In the genomic region with DNA sequence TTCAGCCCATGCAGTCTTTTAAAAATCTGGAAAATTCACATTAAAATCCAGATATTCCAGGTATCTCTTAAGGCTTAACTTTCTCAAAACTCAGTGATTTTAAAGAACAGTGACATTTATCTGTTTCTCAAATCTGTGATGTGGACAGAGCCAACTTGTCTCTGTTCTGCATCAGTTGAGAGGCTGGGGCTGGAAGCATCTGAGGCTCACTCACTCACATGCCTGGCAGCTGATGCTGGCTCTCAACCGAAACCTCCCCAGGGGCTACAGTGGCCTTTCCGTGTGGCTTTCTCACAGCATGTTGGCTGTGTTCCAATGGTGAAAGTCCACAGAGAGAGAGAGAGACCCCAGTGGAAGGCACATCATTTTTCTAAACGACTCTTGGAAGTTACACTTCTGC, we compare ENCODE assay signal across 23 cellular contexts. TPM values are rescaled to one million over a fixed set of nuclear protein-coding genes. Genes with fewer than 3 reads are reported as not detected.
A peak's percentile ranks its signal among the peaks of the same experiment; 100 is the strongest.
DNase-seq lines count a peak whose midpoint lies in the region; ATAC-seq and TF ChIP-seq lines count a peak whose summit lies in the region.
"Had no signal": no experiment of that assay in that cellular context is flagged by ENCODE, and none has a peak within 500 bp of the region (broad histone marks: within the 10 kb centered on the region; RNA-seq: fewer than 3 reads in every experiment).

No MANE protein-coding gene starts in this region.

- TF ChIP-seq CTCF in SK-N-SH (IDR thresholded peaks at IDR 0.05) (no peak), glutamatergic neuron (IDR thresholded peaks at IDR 0.05; ENCODE audit: partially characterized antibody, unreplicated experiment) (no peak), GM10248 (IDR thresholded peaks at IDR 0.05; ENCODE audit: control extremely low read depth, extremely low read depth, low read depth, missing control alignments) (no peak)
- TF ChIP-seq CTCF in activated CD8-positive, alpha-beta T cell treated with anti-CD3 and anti-CD28 coated beads for 36 hours (IDR thresholded peaks at IDR 0.05), result no peak

- H3K4me3 ChIP-seq in SK-N-SH (ENCODE audit: low read depth in 2 of 2, low read length in 1 of 2), result no peak overlapping the region
- H3K4me3 ChIP-seq: ascending aorta, gastrocnemius medialis, lung, upper lobe of left lung had no signal

- no peaks in the 10 kb centered on the region for H3K27me3 Mint-ChIP-seq in glutamatergic neuron (ENCODE audit: unreplicated experiment)
- H3K27me3 Mint-ChIP-seq in stimulated activated naive B cell treated with anti-CD40 and anti-IgM and Interleukin-4, amounts not matched to agents 10 μg/mL and 1 μg/mL and 100 μg/mL, for 72 hours, result no peaks in the 10 kb centered on the region
- no peaks in the 10 kb centered on the region for H3K27me3 Mint-ChIP-seq in activated CD8-positive, alpha-beta T cell treated with anti-CD3 and anti-CD28 coated beads for 36 hours
- H3K27me3 Mint-ChIP-seq: activated naive CD4-positive, alpha-beta T cell treated with anti-CD3 and anti-CD28 coated beads, Interleukin-2, amount 50 U/mL, for 24 hours had no signal

- WGBS in SK-N-SH (ENCODE audit: low lambda C conversion rate), result 28% methylated on average over 3 of the region's 3 CpGs

- no peak overlapping the region; a peak in 1 of 4 replicates for H3K27ac ChIP-seq in SK-N-SH (ENCODE audit: low read depth in 2 of 2, low read length in 1 of 2)
- H3K27ac ChIP-seq: ascending aorta, gastrocnemius medialis, upper lobe of left lung had no signal

- H3K9me3 ChIP-seq in SK-N-SH, result no peaks in the 10 kb centered on the region
- H3K9me3 ChIP-seq: ascending aorta, gastrocnemius medialis, upper lobe of left lung had no signal

- no peaks in the 10 kb centered on the region for H3F3A ChIP-seq in SK-N-SH (replicated peaks; ENCODE audit: insufficient read depth)

- no peaks in the 10 kb centered on the region for H3K9me2 ChIP-seq in SK-N-SH

- no peak for TF ChIP-seq RAD21 in SK-N-SH (IDR thresholded peaks at IDR 0.05; ENCODE audit: low read length)

- CTCF ChIA-PET in SK-N-SH (lab: Yijun Ruan, JAX), result interaction anchor here (0.7 to 1.7 kb wide), 4 partner anchors 16 to 376 kb away, joined by 3 to 4 read pairs (median 4); a partner anchor contains a TSS
- CTCF ChIA-PET in activated CD8-positive, alpha-beta T cell treated with anti-CD3 and anti-CD28 coated beads for 36 hours (lab: Charles Lee), result interaction anchor here (1.0 kb wide), 1 partner anchor 220 kb away, joined by 3 read pairs; no protein-coding TSS in a partner anchor
- CTCF ChIA-PET in GM10248 (lab: Yijun Ruan, JAX), result no interaction called here

- no peak overlapping the region for H3K9ac ChIP-seq in SK-N-SH

- no peak overlapping the region for H2AFZ ChIP-seq in SK-N-SH (ENCODE audit: low read depth)

- POLR2A ChIA-PET in SK-N-SH (lab: Yijun Ruan, JAX) (interaction anchor here (0.6 kb wide), 1 partner anchor 33 kb away, joined by 5 read pairs; no protein-coding TSS in a partner anchor), GM10248 (lab: Yijun Ruan, JAX) (no interaction called here)
- POLR2A ChIA-PET in activated CD8-positive, alpha-beta T cell treated with anti-CD3 and anti-CD28 coated beads for 36 hours (lab: Charles Lee), result no interaction called here

- no peaks in the 10 kb centered on the region for H3K27me3 ChIP-seq in SK-N-SH (ENCODE audit: insufficient read depth)
- H3K27me3 ChIP-seq: ascending aorta, gastrocnemius medialis, upper lobe of left lung had no signal

- ATAC-seq in stimulated activated naive B cell treated with anti-CD40 and anti-IgM and Interleukin-4, amounts not matched to agents 10 μg/mL and 1 μg/mL and 100 μg/mL, for 72 hours (replicated peaks), result peak; percentile 43 to 77
- no peak for ATAC-seq in activated CD8-positive, alpha-beta T cell treated with anti-CD3 and anti-CD28 coated beads for 36 hours
- ATAC-seq: gastrocnemius medialis, Right ventricle myocardium inferior had no signal

- no peaks in the 10 kb centered on the region for H3K79me2 ChIP-seq in SK-N-SH (ENCODE audit: insufficient read depth)

- no peaks in the 10 kb centered on the region for H3K36me3 Mint-ChIP-seq in glutamatergic neuron (ENCODE audit: unreplicated experiment)
- no peaks in the 10 kb centered on the region for H3K36me3 Mint-ChIP-seq in stimulated activated naive B cell treated with anti-CD40 and anti-IgM and Interleukin-4, amounts not matched to agents 10 μg/mL and 1 μg/mL and 100 μg/mL, for 72 hours
- H3K36me3 Mint-ChIP-seq in activated CD8-positive, alpha-beta T cell treated with anti-CD3 and anti-CD28 coated beads for 36 hours (ENCODE audit: low read depth), result no peaks in the 10 kb centered on the region
- H3K36me3 Mint-ChIP-seq: activated naive CD4-positive, alpha-beta T cell treated with anti-CD3 and anti-CD28 coated beads, Interleukin-2, amount 50 U/mL, for 24 hours had no signal

- H4K20me1 ChIP-seq in SK-N-SH (ENCODE audit: insufficient read depth), result no peaks in the 10 kb centered on the region

- no peak overlapping the region for H3K27ac Mint-ChIP-seq in glutamatergic neuron (ENCODE audit: unreplicated experiment)
- H3K27ac Mint-ChIP-seq in stimulated activated naive B cell treated with anti-CD40 and anti-IgM and Interleukin-4, amounts not matched to agents 10 μg/mL and 1 μg/mL and 100 μg/mL, for 72 hours, result no peak overlapping the region
- no peak overlapping the region for H3K27ac Mint-ChIP-seq in activated CD8-positive, alpha-beta T cell treated with anti-CD3 and anti-CD28 coated beads for 36 hours
- H3K27ac Mint-ChIP-seq: activated CD4-positive, alpha-beta T cell treated with anti-CD3 and anti-CD28 coated beads, Interleukin-2, amount 10 ng/mL, durations not matched to agents 7 days and 5 days; activated naive CD4-positive, alpha-beta T cell treated with anti-CD3 and anti-CD28 coated beads, Interleukin-2, amount 50 U/mL, for 24 hours had no signal

- no peak for TF ChIP-seq EP300 in SK-N-SH (IDR thresholded peaks at IDR 0.05; ENCODE audit: borderline replicate concordance in 1 of 2, low read depth in 1 of 2, low read length in 1 of 2)

- H3K4me1 ChIP-seq in SK-N-SH (ENCODE audit: control insufficient read depth in 1 of 2, insufficient read depth in 2 of 2, low read depth in 1 of 2, low read length in 1 of 2), result peaks cover 0 to 24% of the 10 kb centered on the region in 2 experiments; a peak in 2 of 4 replicates
- H3K4me1 ChIP-seq: gastrocnemius medialis, upper lobe of left lung had no signal

- peak; percentile 36 for DNase-seq in NCI-H345 (lab: John Stamatoyannopoulos, UW)
- DNase-seq in NCI-H345 treated with DMSO at 0.1 percent for 48 hours (lab: John Stamatoyannopoulos, UW; ENCODE audit: unreplicated experiment), result no peak
- peak; percentile 57 for DNase-seq in SK-N-SH
- peak; percentile 77 for DNase-seq in glutamatergic neuron
- DNase-seq in stimulated activated naive B cell treated with anti-CD40 and anti-IgM and Interleukin-4, amounts not matched to agents 10 μg/mL and 1 μg/mL and 100 μg/mL, for 72 hours, result no peak
- DNase-seq in cerebellar cortex (ENCODE audit: low spot score), result no peak
- no peak for DNase-seq in activated CD8-positive, alpha-beta T cell treated with anti-CD3 and anti-CD28 coated beads for 36 hours
- no peak for DNase-seq in GM10248 (ENCODE audit: extremely low spot score)
- DNase-seq: activated CD4-positive, alpha-beta T cell treated with anti-CD3 and anti-CD28 coated beads, Interleukin-2, amount 10 ng/mL, durations not matched to agents 7 days and 5 days; erythroblast; gastrocnemius medialis; kidney; NCI-H2029 treated with DMSO at 0.1 percent for 48 hours; NCI-H524 treated with DMSO at 0.1 percent for 48 hours; nucleus accumbens; right cardiac atrium; upper lobe of left lung had no signal

- no peak overlapping the region for H3K4me3 Mint-ChIP-seq in glutamatergic neuron (ENCODE audit: unreplicated experiment)
- no peak overlapping the region for H3K4me3 Mint-ChIP-seq in stimulated activated naive B cell treated with anti-CD40 and anti-IgM and Interleukin-4, amounts not matched to agents 10 μg/mL and 1 μg/mL and 100 μg/mL, for 72 hours
- no peak overlapping the region for H3K4me3 Mint-ChIP-seq in activated CD8-positive, alpha-beta T cell treated with anti-CD3 and anti-CD28 coated beads for 36 hours
- H3K4me3 Mint-ChIP-seq: activated CD4-positive, alpha-beta T cell treated with anti-CD3 and anti-CD28 coated beads, Interleukin-2, amount 10 ng/mL, durations not matched to agents 7 days and 5 days; activated naive CD4-positive, alpha-beta T cell treated with anti-CD3 and anti-CD28 coated beads, Interleukin-2, amount 50 U/mL, for 24 hours; central memory CD8-positive, alpha-beta T cell had no signal

- H3K4me2 ChIP-seq in SK-N-SH, result no peak overlapping the region

- H3K36me3 ChIP-seq in SK-N-SH (replicated peaks in 1 of 2; ENCODE audit: control insufficient read depth in 1 of 2, insufficient read depth in 2 of 2, low read length in 1 of 2), result no peaks in the 10 kb centered on the region
- H3K36me3 ChIP-seq: ascending aorta, gastrocnemius medialis, upper lobe of left lung had no signal

- intact Hi-C loops in activated CD8-positive, alpha-beta T cell treated with anti-CD3 and anti-CD28 coated beads for 36 hours (cut with micrococcal nuclease), result no loop called here

- H3K9me3 Mint-ChIP-seq in glutamatergic neuron (ENCODE audit: unreplicated experiment), result peaks cover 3% of the 10 kb centered on the region
- H3K9me3 Mint-ChIP-seq in stimulated activated naive B cell treated with anti-CD40 and anti-IgM and Interleukin-4, amounts not matched to agents 10 μg/mL and 1 μg/mL and 100 μg/mL, for 72 hours, result no peaks in the 10 kb centered on the region
- no peaks in the 10 kb centered on the region for H3K9me3 Mint-ChIP-seq in activated CD8-positive, alpha-beta T cell treated with anti-CD3 and anti-CD28 coated beads for 36 hours
- H3K9me3 Mint-ChIP-seq: activated CD4-positive, alpha-beta T cell treated with anti-CD3 and anti-CD28 coated beads, Interleukin-2, amount 10 ng/mL, durations not matched to agents 7 days and 5 days; activated naive CD4-positive, alpha-beta T cell treated with anti-CD3 and anti-CD28 coated beads, Interleukin-2, amount 50 U/mL, for 24 hours; central memory CD8-positive, alpha-beta T cell had no signal

- H3K4me1 Mint-ChIP-seq in glutamatergic neuron (ENCODE audit: low read depth, unreplicated experiment), result peaks cover 35% of the 10 kb centered on the region
- peaks cover 8 to 36% of the 10 kb centered on the region in 2 donors for H3K4me1 Mint-ChIP-seq in stimulated activated naive B cell treated with anti-CD40 and anti-IgM and Interleukin-4, amounts not matched to agents 10 μg/mL and 1 μg/mL and 100 μg/mL, for 72 hours
- H3K4me1 Mint-ChIP-seq in activated CD8-positive, alpha-beta T cell treated with anti-CD3 and anti-CD28 coated beads for 36 hours (ENCODE audit: low read depth), result no peaks in the 10 kb centered on the region
- H3K4me1 Mint-ChIP-seq: activated CD4-positive, alpha-beta T cell treated with anti-CD3 and anti-CD28 coated beads, Interleukin-2, amount 10 ng/mL, durations not matched to agents 7 days and 5 days; activated naive CD4-positive, alpha-beta T cell treated with anti-CD3 and anti-CD28 coated beads, Interleukin-2, amount 50 U/mL, for 24 hours; central memory CD8-positive, alpha-beta T cell had no signal

TF ChIP-seq in SK-N-SH, 30 proteins besides CTCF, POLR2A, EP300 and RAD21 (continues in another document):
- peak; percentile 60 for TF ChIP-seq GATA2 (CRISPR knock-in tag; IDR thresholded peaks at IDR 0.05)

RNA-seq across cellular contexts. Expression of a gene that starts 53.5 kb away (rescaled TPM):
- polyA plus RNA-seq in SK-N-SH (2012; rRNA removed), result 27.8 and 30.8 TPM in 2 replicates
- 17.3 and 22.9 TPM in 2 replicates for polyA plus RNA-seq in SK-N-SH (2012; cell fraction: cytosol; rRNA removed)
- 48.2 and 60.5 TPM in 2 replicates for polyA plus RNA-seq in SK-N-SH (2012; cell fraction: nucleus; rRNA removed)
- total RNA-seq in glutamatergic neuron (ENCODE audit: unreplicated experiment), result 0.25 TPM
- not detected for total RNA-seq in activated CD8-positive, alpha-beta T cell treated with anti-CD3 and anti-CD28 coated beads for 36 hours
- total RNA-seq: activated CD4-positive, alpha-beta T cell treated with anti-CD3 and anti-CD28 coated beads, Interleukin-2, amount 10 ng/mL, durations not matched to agents 7 days and 5 days; ascending aorta; T-helper 1 cell treated with Interleukin-12 subunit alpha and Interleukin-12 subunit beta and Interleukin-4 antibody, amounts not matched to agents 30 ng/mL and 1 ng/mL, for 36 hours had no signal

Comparison
In these comparisons a context has a peak if more than half of its experiments do, and no peak if none do; other contexts are left out.
1. DNase-seq: peak in NCI-H345 (single experiment), SK-N-SH (single experiment) and glutamatergic neuron (single experiment); none in NCI-H345 treated with DMSO at 0.1 percent for 48 hours (single experiment), stimulated activated naive B cell treated with anti-CD40 and anti-IgM and Interleukin-4, amounts not matched to agents 10 μg/mL and 1 μg/mL and 100 μg/mL, for 72 hours (single experiment), cerebellar cortex (single experiment), activated CD8-positive, alpha-beta T cell treated with anti-CD3 and anti-CD28 coated beads for 36 hours (single experiment) and GM10248 (single experiment).